ENCODE assay signal across 34 cellular contexts in the genomic region with DNA sequence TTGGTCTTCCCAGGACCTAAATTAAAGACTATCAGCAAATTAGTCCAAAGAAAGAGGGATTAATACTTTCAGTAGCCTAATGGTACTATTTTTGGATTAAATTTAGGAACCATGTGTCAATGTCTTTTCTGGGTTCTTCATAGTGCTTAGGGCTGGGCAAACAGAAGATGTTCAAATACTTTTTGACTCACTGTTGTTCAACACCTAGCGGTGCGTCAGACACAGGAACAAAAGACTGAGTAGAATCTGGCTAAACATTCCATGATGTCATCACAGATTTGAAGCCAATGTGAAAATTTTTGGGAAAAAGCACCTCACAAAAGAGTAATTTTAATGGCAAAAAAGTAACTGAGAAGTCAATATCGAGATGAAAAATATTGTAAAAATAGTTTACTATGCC.
"Had no signal": no experiment of that assay in that cellular context is flagged by ENCODE, and none has a peak within 500 bp of the region (broad histone marks: within the 10 kb centered on the region; RNA-seq: fewer than 3 reads in every experiment).

No MANE protein-coding gene starts in this region.

- H3K27ac ChIP-seq: adrenal gland, body of pancreas, coronary artery, dorsolateral prefrontal cortex, esophagus muscularis mucosa, gastroesophageal sphincter, heart right ventricle, hepatocyte had no signal

- H3K4me1 ChIP-seq: adrenal gland had no signal

- H3K4me2 ChIP-seq: hepatocyte had no signal

- H3K27me3 Mint-ChIP-seq: activated CD4-positive, alpha-beta memory T cell treated with anti-CD3 and anti-CD28 coated beads for 36 hours; activated CD4-positive, alpha-beta T cell treated with anti-CD3 and anti-CD28 coated beads for 36 hours; activated CD4-positive, alpha-beta T cell treated with anti-CD3 and anti-CD28 coated beads, Interleukin-2, amount 10 ng/mL, durations not matched to agents 24 days and 14 days; activated CD8-positive, alpha-beta memory T cell treated with anti-CD3 and anti-CD28 coated beads, Interleukin-2, amount 10 ng/mL, durations not matched to agents 7 days and 5 days; activated naive CD4-positive, alpha-beta T cell treated with anti-CD3 and anti-CD28 coated beads, Interleukin-2, amount 50 U/mL, for 24 hours; activated naive CD8-positive, alpha-beta T cell treated with anti-CD3 and anti-CD28 coated beads for 36 hours; activated naive CD8-positive, alpha-beta T cell treated with anti-CD3 and anti-CD28 coated beads, Interleukin-2, amount 50 U/mL, for 24 hours; central memory CD8-positive, alpha-beta T cell; dendritic cell treated with granulocyte-macrophage colony-stimulating factor and Interleukin-4, amounts not matched to agents 40 ng/mL and 50 ng/mL, for 4 days had no signal

- H3K4me3 ChIP-seq: adrenal gland, body of pancreas, coronary artery, dorsolateral prefrontal cortex, esophagus muscularis mucosa, gastroesophageal sphincter, heart right ventricle, hepatocyte had no signal

- H3K9me3 ChIP-seq: adrenal gland, body of pancreas, esophagus muscularis mucosa, gastroesophageal sphincter, heart right ventricle had no signal

- H3K4me1 Mint-ChIP-seq: activated CD4-positive, alpha-beta T cell treated with anti-CD3 and anti-CD28 coated beads for 36 hours; activated CD4-positive, alpha-beta T cell treated with anti-CD3 and anti-CD28 coated beads, Interleukin-2, amount 10 ng/mL, durations not matched to agents 24 days and 14 days; activated CD8-positive, alpha-beta memory T cell treated with anti-CD3 and anti-CD28 coated beads, Interleukin-2, amount 10 ng/mL, durations not matched to agents 7 days and 5 days; activated naive CD4-positive, alpha-beta T cell treated with anti-CD3 and anti-CD28 coated beads, Interleukin-2, amount 50 U/mL, for 24 hours; activated naive CD8-positive, alpha-beta T cell treated with anti-CD3 and anti-CD28 coated beads for 36 hours; activated naive CD8-positive, alpha-beta T cell treated with anti-CD3 and anti-CD28 coated beads, Interleukin-2, amount 50 U/mL, for 24 hours; central memory CD8-positive, alpha-beta T cell; endodermal cell had no signal

- H2AFZ ChIP-seq: hepatocyte had no signal

- H3K36me3 ChIP-seq: adrenal gland, esophagus muscularis mucosa, gastroesophageal sphincter, heart right ventricle had no signal

- DNase-seq: activated CD4-positive, alpha-beta memory T cell treated with anti-CD3 and anti-CD28 coated beads for 36 hours; activated CD4-positive, alpha-beta T cell treated with anti-CD3 and anti-CD28 coated beads for 36 hours; activated CD4-positive, alpha-beta T cell treated with anti-CD3 and anti-CD28 coated beads, Interleukin-2, amount 10 ng/mL, durations not matched to agents 24 days and 14 days; activated CD4-positive, CD25-positive, alpha-beta regulatory T cell; activated CD4-positive, CD25-positive, alpha-beta regulatory T cell treated with anti-CD3 and anti-CD28 coated beads, Interleukin-2, amount 50 U/mL, for 72 hours; activated CD8-positive, alpha-beta memory T cell treated with anti-CD3 and anti-CD28 coated beads, Interleukin-2, amount 10 ng/mL, durations not matched to agents 7 days and 5 days; activated CD8-positive, alpha-beta memory T cell treated with anti-CD3 and anti-CD28 coated beads, Interleukin-2, amount 50 U/mL, for 4 hours; activated CD8-positive, alpha-beta T cell treated with anti-CD3 and anti-CD28 coated beads, Interleukin-2, amount 10 ng/mL, durations not matched to agents 7 days and 5 days; activated effector memory CD4-positive, alpha-beta T cell treated with anti-CD3 and anti-CD28 coated beads, Interleukin-2, amount 50 U/mL, for 16 hours; activated naive CD4-positive, alpha-beta T cell treated with anti-CD3 and anti-CD28 coated beads for 36 hours; activated naive CD8-positive, alpha-beta T cell treated with anti-CD3 and anti-CD28 coated beads for 36 hours; activated naive CD8-positive, alpha-beta T cell treated with anti-CD3 and anti-CD28 coated beads, Interleukin-2, amount 50 U/mL, for 24 hours; activated T-cell treated with anti-CD3 and anti-CD28 coated beads, Interleukin-2, amount 50 U/mL, for 1 hour; activated T-cell treated with anti-CD3 and anti-CD28 coated beads, Interleukin-2, amount 50 U/mL, for 48 hours; adrenal gland; amygdala; aorta; body of pancreas; dorsolateral prefrontal cortex; effector memory CD4-positive, alpha-beta T cell; endodermal cell; erythroblast; foreskin melanocyte; heart right ventricle; T-helper 2 cell had no signal

- H3K79me2 ChIP-seq: hepatocyte had no signal

- H3K4me3 Mint-ChIP-seq: activated CD4-positive, alpha-beta memory T cell treated with anti-CD3 and anti-CD28 coated beads for 36 hours; activated CD4-positive, alpha-beta T cell treated with anti-CD3 and anti-CD28 coated beads for 36 hours; activated CD4-positive, alpha-beta T cell treated with anti-CD3 and anti-CD28 coated beads, Interleukin-2, amount 10 ng/mL, durations not matched to agents 24 days and 14 days; activated CD8-positive, alpha-beta memory T cell treated with anti-CD3 and anti-CD28 coated beads, Interleukin-2, amount 10 ng/mL, durations not matched to agents 7 days and 5 days; activated CD8-positive, alpha-beta T cell treated with anti-CD3 and anti-CD28 coated beads, Interleukin-2, amount 10 ng/mL, durations not matched to agents 7 days and 5 days; activated naive CD4-positive, alpha-beta T cell treated with anti-CD3 and anti-CD28 coated beads for 36 hours; activated naive CD4-positive, alpha-beta T cell treated with anti-CD3 and anti-CD28 coated beads, Interleukin-2, amount 50 U/mL, for 24 hours; activated naive CD8-positive, alpha-beta T cell treated with anti-CD3 and anti-CD28 coated beads for 36 hours; activated naive CD8-positive, alpha-beta T cell treated with anti-CD3 and anti-CD28 coated beads, Interleukin-2, amount 50 U/mL, for 24 hours; activated T-helper 1 cell treated with anti-CD3 and anti-CD28 coated beads, Interleukin-12 subunit alpha, Interleukin-12 subunit beta, Interleukin-2, Interleukin-4 antibody, amounts not matched to agents 30 ng/mL and 10 ng/mL and 1 ng/mL, durations not matched to agents 14 hours and 24 hours and 36 hours; central memory CD8-positive, alpha-beta T cell; dendritic cell treated with granulocyte-macrophage colony-stimulating factor and Interleukin-4, amounts not matched to agents 40 ng/mL and 50 ng/mL, for 4 days; endodermal cell had no signal

- H3K27ac Mint-ChIP-seq: activated CD4-positive, alpha-beta memory T cell treated with anti-CD3 and anti-CD28 coated beads for 36 hours; activated CD4-positive, alpha-beta T cell treated with anti-CD3 and anti-CD28 coated beads for 36 hours; activated CD4-positive, alpha-beta T cell treated with anti-CD3 and anti-CD28 coated beads, Interleukin-2, amount 10 ng/mL, durations not matched to agents 24 days and 14 days; activated CD8-positive, alpha-beta memory T cell treated with anti-CD3 and anti-CD28 coated beads, Interleukin-2, amount 10 ng/mL, durations not matched to agents 7 days and 5 days; activated CD8-positive, alpha-beta T cell treated with anti-CD3 and anti-CD28 coated beads, Interleukin-2, amount 10 ng/mL, durations not matched to agents 7 days and 5 days; activated naive CD4-positive, alpha-beta T cell treated with anti-CD3 and anti-CD28 coated beads for 36 hours; activated naive CD4-positive, alpha-beta T cell treated with anti-CD3 and anti-CD28 coated beads, Interleukin-2, amount 50 U/mL, for 24 hours; activated naive CD8-positive, alpha-beta T cell treated with anti-CD3 and anti-CD28 coated beads for 36 hours; activated naive CD8-positive, alpha-beta T cell treated with anti-CD3 and anti-CD28 coated beads, Interleukin-2, amount 50 U/mL, for 24 hours; activated T-helper 1 cell treated with anti-CD3 and anti-CD28 coated beads, Interleukin-12 subunit alpha, Interleukin-12 subunit beta, Interleukin-2, Interleukin-4 antibody, amounts not matched to agents 30 ng/mL and 10 ng/mL and 1 ng/mL, durations not matched to agents 14 hours and 24 hours and 36 hours; activated T-helper 2 cell treated with anti-CD3 and anti-CD28 coated beads, Interferon-gamma antibody, Interleukin-2, Interleukin-4, amounts not matched to agents 10 μg/mL and 5 μg/mL and 100 μg/mL, durations not matched to agents 14 hours and 24 hours and 36 hours; dendritic cell treated with granulocyte-macrophage colony-stimulating factor and Interleukin-4, amounts not matched to agents 40 ng/mL and 50 ng/mL, for 4 days; endodermal cell had no signal

- H3K9me3 Mint-ChIP-seq: activated CD4-positive, alpha-beta memory T cell treated with anti-CD3 and anti-CD28 coated beads for 36 hours; activated CD4-positive, alpha-beta T cell treated with anti-CD3 and anti-CD28 coated beads, Interleukin-2, amount 10 ng/mL, durations not matched to agents 24 days and 14 days; activated naive CD4-positive, alpha-beta T cell treated with anti-CD3 and anti-CD28 coated beads for 36 hours; activated naive CD4-positive, alpha-beta T cell treated with anti-CD3 and anti-CD28 coated beads, Interleukin-2, amount 50 U/mL, for 24 hours; activated naive CD8-positive, alpha-beta T cell treated with anti-CD3 and anti-CD28 coated beads for 36 hours; activated naive CD8-positive, alpha-beta T cell treated with anti-CD3 and anti-CD28 coated beads, Interleukin-2, amount 50 U/mL, for 24 hours; activated T-helper 1 cell treated with anti-CD3 and anti-CD28 coated beads, Interleukin-12 subunit alpha, Interleukin-12 subunit beta, Interleukin-2, Interleukin-4 antibody, amounts not matched to agents 30 ng/mL and 10 ng/mL and 1 ng/mL, durations not matched to agents 14 hours and 24 hours and 36 hours; activated T-helper 2 cell treated with anti-CD3 and anti-CD28 coated beads, Interferon-gamma antibody, Interleukin-2, Interleukin-4, amounts not matched to agents 10 μg/mL and 5 μg/mL and 100 μg/mL, durations not matched to agents 14 hours and 24 hours and 36 hours; central memory CD8-positive, alpha-beta T cell; dendritic cell treated with granulocyte-macrophage colony-stimulating factor and Interleukin-4, amounts not matched to agents 40 ng/mL and 50 ng/mL, for 4 days; endodermal cell had no signal

- H3K36me3 Mint-ChIP-seq: activated CD4-positive, alpha-beta memory T cell treated with anti-CD3 and anti-CD28 coated beads for 36 hours; activated CD8-positive, alpha-beta memory T cell treated with anti-CD3 and anti-CD28 coated beads, Interleukin-2, amount 10 ng/mL, durations not matched to agents 7 days and 5 days; activated naive CD4-positive, alpha-beta T cell treated with anti-CD3 and anti-CD28 coated beads, Interleukin-2, amount 50 U/mL, for 24 hours; activated naive CD8-positive, alpha-beta T cell treated with anti-CD3 and anti-CD28 coated beads for 36 hours had no signal

- H3K27me3 ChIP-seq: adrenal gland, body of pancreas, dorsolateral prefrontal cortex, esophagus muscularis mucosa, gastroesophageal sphincter, heart right ventricle, hepatocyte had no signal
